ENCODE assay signal across 8 cellular contexts in the genomic region with DNA sequence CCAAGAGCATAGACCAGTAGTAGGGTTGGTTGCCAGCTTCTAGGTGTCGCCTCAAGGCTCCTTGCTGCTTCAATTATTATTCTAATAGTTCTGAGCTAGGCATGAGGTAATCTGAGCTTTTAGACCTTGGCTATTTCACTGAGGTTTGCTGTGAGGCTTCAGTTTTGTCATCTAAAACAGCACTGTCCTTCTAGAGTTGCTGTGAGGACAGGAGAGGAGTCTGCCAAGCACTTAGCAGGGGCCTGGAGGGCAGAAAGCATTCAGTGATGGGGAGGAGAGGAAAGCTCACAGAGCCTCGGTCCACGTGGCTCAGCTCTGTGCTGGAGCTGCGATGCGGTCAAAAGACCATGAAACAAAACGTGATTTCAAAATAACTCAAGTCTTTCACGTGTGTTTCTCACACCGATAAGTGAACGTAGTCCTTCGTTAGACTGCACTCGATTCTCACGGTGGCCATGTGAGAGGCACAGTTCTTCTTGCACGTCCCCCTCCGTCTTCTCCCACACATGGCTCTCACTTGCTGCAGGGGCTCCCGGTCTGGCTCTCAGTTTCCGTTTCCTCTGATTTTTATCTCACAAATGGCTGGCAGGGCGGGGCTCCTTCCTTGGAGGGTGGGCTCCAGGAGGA.
A peak's percentile ranks its signal among the peaks of the same experiment; 100 is the strongest.
DNase-seq lines count a peak whose midpoint lies in the region; ATAC-seq, FAIRE-seq and TF ChIP-seq lines count a peak whose summit lies in the region.

No MANE protein-coding gene starts in this region.

- TF ChIP-seq CTCF in endodermal cell (conservative IDR thresholded peaks at IDR 0.05): no peak

- no peaks in the 10 kb centered on the region for H3K36me3 ChIP-seq in endodermal cell (ENCODE audit: control insufficient read depth, insufficient read depth, low read length)

- no peaks in the 10 kb centered on the region for H3K36me3 Mint-ChIP-seq in IgD-negative memory B cell
- H3K36me3 Mint-ChIP-seq in endodermal cell (ENCODE audit: low read depth): no peaks in the 10 kb centered on the region

- H3K9ac ChIP-seq in endodermal cell (ENCODE audit: extremely low read depth, low read length, poor library complexity, severe bottlenecking): no peak overlapping the region

- ATAC-seq in GM21529 (IDR thresholded peaks at IDR 0.05; ENCODE audit: unreplicated experiment): peak; percentile 54

- H3K4me1 Mint-ChIP-seq in IgD-negative memory B cell (peaks cover 55 to 67% (median 59%) of the 10 kb centered on the region in 3 donors), endodermal cell (peaks cover 41% of the 10 kb centered on the region)

- TF ChIP-seq POLR2A in GM12892 (IDR thresholded peaks at IDR 0.05; ENCODE audit: low read depth, low read length): peak; percentile 64; the same call in 1 of the 2 replicates

- H3K4me1 ChIP-seq in endodermal cell (ENCODE audit: control insufficient read depth, insufficient read depth, low read length): peaks cover 22% of the 10 kb centered on the region

- H3K9me3 ChIP-seq in endodermal cell (ENCODE audit: control insufficient read depth, low read length): no peaks in the 10 kb centered on the region

- H3K27me3 Mint-ChIP-seq in IgD-negative memory B cell (no peaks in the 10 kb centered on the region), endodermal cell (ENCODE audit: insufficient read depth) (no peaks in the 10 kb centered on the region)

- no peak overlapping the region for H3K27ac ChIP-seq in endodermal cell (ENCODE audit: low read depth, low read length)

- FAIRE-seq in GM12892 (lab: Jason Lieb, UNC): peak; percentile 91

- peak overlapping the region; percentile 18 to 91 (median 80) for H3K4me3 Mint-ChIP-seq in IgD-negative memory B cell
- no peak overlapping the region for H3K4me3 Mint-ChIP-seq in endodermal cell

- no peak overlapping the region for H3K4me3 ChIP-seq in endodermal cell (ENCODE audit: low read length)

- H3K27me3 ChIP-seq in endodermal cell (ENCODE audit: control insufficient read depth, insufficient read depth, low read length, poor library complexity, severe bottlenecking): no peaks in the 10 kb centered on the region

- DNase-seq in GM12892 (ENCODE audit: insufficient read length) (no peak), endodermal cell (no peak), DMS53 treated with DMSO at 0.1 percent for 48 hours (lab: John Stamatoyannopoulos, UW; ENCODE audit: unreplicated experiment) (no peak), NCI-H2171 treated with DMSO at 0.1 percent for 48 hours (lab: John Stamatoyannopoulos, UW) (no peak), kidney glomerular epithelial cell (lab: John Stamatoyannopoulos, UW) (no peak)
- DNase-seq in stimulated activated CD8-positive, alpha-beta memory T cell treated with anti-CD3 and anti-CD28 coated beads, Interleukin-4, amount 100 ng/mL, for 48 hours: peak; percentile 66

- 84 to 85% methylated on average over 12 to 17 of the region's 17 CpGs for WGBS in endodermal cell (ENCODE audit: insufficient coverage in 1 of 2, insufficient read length in 1 of 2), 2 experiments

- H3K9me3 Mint-ChIP-seq in IgD-negative memory B cell: peaks cover 0 to 2% (median 0%) of the 10 kb centered on the region in 3 donors
- H3K9me3 Mint-ChIP-seq in endodermal cell: no peaks in the 10 kb centered on the region

- H3K27ac Mint-ChIP-seq in IgD-negative memory B cell: peak overlapping the region; percentile 59 to 76 (median 59)
- H3K27ac Mint-ChIP-seq in endodermal cell: peak overlapping the region; percentile 79
